ENCODE assay signal across 1 cellular context in the genomic region with DNA sequence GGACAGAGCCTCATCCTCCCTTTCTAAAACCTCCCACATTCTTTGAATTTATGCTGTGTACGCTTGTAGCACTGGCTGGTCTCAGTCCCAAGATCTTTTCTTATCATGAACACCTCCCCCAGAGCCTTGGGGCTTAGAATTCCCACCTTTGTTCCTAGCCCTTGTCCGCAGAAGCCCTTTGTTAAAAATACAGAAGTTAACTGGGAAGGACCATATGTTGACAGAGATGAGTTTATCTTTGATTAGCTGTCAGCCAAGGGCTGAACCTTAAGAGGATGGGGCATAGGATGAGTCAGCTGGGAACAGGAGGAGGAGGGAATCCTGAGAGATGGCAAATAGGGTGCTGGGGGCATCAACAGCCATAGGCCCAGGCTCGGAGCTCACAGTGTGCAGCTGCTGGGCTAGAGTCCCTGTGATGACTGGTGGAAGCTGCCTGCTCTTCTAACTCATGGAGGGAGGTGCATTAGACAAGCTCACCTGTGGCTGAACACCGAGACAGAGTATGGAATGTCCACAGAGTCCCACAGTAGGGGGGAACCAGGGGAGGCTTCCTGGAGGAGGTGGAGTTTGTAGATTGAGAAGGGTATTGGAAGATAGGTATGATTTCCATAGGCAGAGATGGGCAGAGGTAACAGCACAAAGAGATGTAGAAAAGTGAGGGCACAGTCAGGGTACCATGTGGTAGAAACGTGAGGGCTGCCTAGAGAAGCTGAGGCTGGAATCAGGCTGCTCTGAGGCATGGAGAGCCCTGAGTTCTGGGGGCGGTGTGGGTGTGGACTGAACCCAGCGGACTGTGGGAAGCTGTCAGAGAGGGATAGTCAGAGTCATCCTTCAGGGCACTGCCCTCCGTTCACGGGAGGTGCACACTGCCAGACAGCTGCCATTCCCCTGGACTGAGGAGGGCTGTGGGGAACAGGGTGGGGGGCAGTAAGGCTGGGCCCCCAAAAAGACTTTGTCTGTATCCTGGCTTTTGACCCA.
TF ChIP-seq lines count a peak whose summit lies in the region.

No MANE protein-coding gene starts in this region.

TF ChIP-seq in K562, 482 proteins besides CTCF, POLR2A, EP300 and RAD21 (continues in another document):
- TF ChIP-seq ZNF174 (CRISPR knock-in tag; IDR thresholded peaks at IDR 0.05) (no peak), RCOR1 (IDR thresholded peaks at IDR 0.05; ENCODE audit: borderline replicate concordance in 1 of 2, low read depth in 2 of 2, low read length in 2 of 2) (peak; percentile 26 to 88; a peak in 3 of 4 replicates), CBFA2T2 (conservative IDR thresholded peaks at IDR 0.05) (peak; percentile 34), DPF2 (IDR thresholded peaks at IDR 0.05) (peak; percentile 72), CBFA2T3 (IDR thresholded peaks at IDR 0.05) (peak; percentile 69), NCOR1 (IDR thresholded peaks at IDR 0.05) (peak; percentile 45), ZNF766 (CRISPR knock-in tag; conservative IDR thresholded peaks at IDR 0.05) (peak; percentile 42; the same call in 1 of the 2 replicates), RFX5 (IDR thresholded peaks at IDR 0.05; ENCODE audit: low read depth, low read length) (no peak), HDAC2 (IDR thresholded peaks at IDR 0.05) (peak; percentile 55; the same call in 1 of the 2 replicates), LCOR (CRISPR knock-in tag; IDR thresholded peaks at IDR 0.05) (peak; percentile 35; the same call in 1 of the 2 replicates), TAL1 (IDR thresholded peaks at IDR 0.05) (peak; percentile 13; the same call in 1 of the 2 replicates), C11orf30 (IDR thresholded peaks at IDR 0.05; ENCODE audit: low read depth) (peak; percentile 64), RBM22 (IDR thresholded peaks at IDR 0.05; ENCODE audit: low read depth, low read length, poor library complexity, severe bottlenecking) (no peak), ZFP36 (IDR thresholded peaks at IDR 0.05; ENCODE audit: low read depth, low read length, partially characterized antibody) (peak; percentile 96), JUNB (CRISPR knock-in tag; conservative IDR thresholded peaks at IDR 0.05) (peak; percentile 30; the same call in 1 of the 2 replicates), MAFK (IDR thresholded peaks at IDR 0.05; ENCODE audit: low read length) (peak; percentile 24; the same call in 1 of the 2 replicates), FOXA3 (CRISPR knock-in tag; conservative IDR thresholded peaks at IDR 0.05 in 1 of 2, IDR thresholded peaks at IDR 0.05 in 1 of 2) (peak in 1 of 2 experiments; percentile 70; a peak in 2 of 4 replicates), KDM1A (IDR thresholded peaks at IDR 0.05) (peak; percentile 39 to 57; a peak in 3 of 4 replicates), NFE2 (IDR thresholded peaks at IDR 0.05; ENCODE audit: low read depth) (peak; percentile 69), FOXJ2 (tag; IDR thresholded peaks at IDR 0.05) (no peak), DMBX1 (CRISPR knock-in tag; IDR thresholded peaks at IDR 0.05; ENCODE audit: borderline replicate concordance) (0 out of 2 replicates have a peak, but pooled peaks have one; percentile 56), JUND (IDR thresholded peaks at IDR 0.05; ENCODE audit: borderline replicate concordance, low read depth, low read length) (peak; percentile 90), JUND (tag; IDR thresholded peaks at IDR 0.05; ENCODE audit: borderline replicate concordance, low read depth, low read length) (peak; percentile 89; the same call in 2 of the 3 replicates), SMAD1 (IDR thresholded peaks at IDR 0.05; ENCODE audit: low read depth, low read length, partially characterized antibody) (no peak), MAZ (CRISPR knock-in tag; conservative IDR thresholded peaks at IDR 0.05 in 1 of 2, IDR thresholded peaks at IDR 0.05 in 1 of 2) (0 out of 4 replicates have a peak, but pooled peaks of 1 of the 2 experiments have one; percentile 47), ZNF76 (CRISPR knock-in tag; IDR thresholded peaks at IDR 0.05; ENCODE audit: borderline replicate concordance) (no peak), MEIS2 (IDR thresholded peaks at IDR 0.05; ENCODE audit: partially characterized antibody) (peak; percentile 94), LEF1 (IDR thresholded peaks at IDR 0.05) (peak; percentile 28; the same call in 1 of the 2 replicates), CBX3 (IDR thresholded peaks at IDR 0.05; ENCODE audit: borderline replicate concordance in 1 of 2, low read length in 2 of 2) (no peak), ZNF263 (CRISPR knock-in tag; IDR thresholded peaks at IDR 0.05; ENCODE audit: borderline replicate concordance) (0 out of 2 replicates have a peak, but pooled peaks have one; percentile 1), BCOR (IDR thresholded peaks at IDR 0.05) (peak; percentile 37; the same call in 1 of the 2 replicates), MECOM (CRISPR knock-in tag; IDR thresholded peaks at IDR 0.05) (peak; percentile 98)
- TF ChIP-seq, protein P1, sequence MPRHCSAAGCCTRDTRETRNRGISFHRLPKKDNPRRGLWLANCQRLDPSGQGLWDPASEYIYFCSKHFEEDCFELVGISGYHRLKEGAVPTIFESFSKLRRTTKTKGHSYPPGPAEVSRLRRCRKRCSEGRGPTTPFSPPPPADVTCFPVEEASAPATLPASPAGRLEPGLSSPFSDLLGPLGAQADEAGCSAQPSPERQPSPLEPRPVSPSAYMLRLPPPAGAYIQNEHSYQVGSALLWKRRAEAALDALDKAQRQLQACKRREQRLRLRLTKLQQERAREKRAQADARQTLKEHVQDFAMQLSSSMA (CRISPR knock-in tag; IDR thresholded peaks at IDR 0.05), result no peak
- TF ChIP-seq, protein P2, sequence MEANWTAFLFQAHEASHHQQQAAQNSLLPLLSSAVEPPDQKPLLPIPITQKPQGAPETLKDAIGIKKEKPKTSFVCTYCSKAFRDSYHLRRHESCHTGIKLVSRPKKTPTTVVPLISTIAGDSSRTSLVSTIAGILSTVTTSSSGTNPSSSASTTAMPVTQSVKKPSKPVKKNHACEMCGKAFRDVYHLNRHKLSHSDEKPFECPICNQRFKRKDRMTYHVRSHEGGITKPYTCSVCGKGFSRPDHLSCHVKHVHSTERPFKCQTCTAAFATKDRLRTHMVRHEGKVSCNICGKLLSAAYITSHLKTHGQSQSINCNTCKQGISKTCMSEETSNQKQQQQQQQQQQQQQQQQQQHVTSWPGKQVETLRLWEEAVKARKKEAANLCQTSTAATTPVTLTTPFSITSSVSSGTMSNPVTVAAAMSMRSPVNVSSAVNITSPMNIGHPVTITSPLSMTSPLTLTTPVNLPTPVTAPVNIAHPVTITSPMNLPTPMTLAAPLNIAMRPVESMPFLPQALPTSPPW (CRISPR knock-in tag; IDR thresholded peaks at IDR 0.05), result peak; percentile 60
- TF ChIP-seq, protein P3, sequence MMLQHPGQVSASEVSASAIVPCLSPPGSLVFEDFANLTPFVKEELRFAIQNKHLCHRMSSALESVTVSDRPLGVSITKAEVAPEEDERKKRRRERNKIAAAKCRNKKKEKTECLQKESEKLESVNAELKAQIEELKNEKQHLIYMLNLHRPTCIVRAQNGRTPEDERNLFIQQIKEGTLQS (IDR thresholded peaks at IDR 0.05), result peak; percentile 79
- TF ChIP-seq, protein P3 (CRISPR knock-in tag; conservative IDR thresholded peaks at IDR 0.05), result no peak
- TF ChIP-seq, protein P4, sequence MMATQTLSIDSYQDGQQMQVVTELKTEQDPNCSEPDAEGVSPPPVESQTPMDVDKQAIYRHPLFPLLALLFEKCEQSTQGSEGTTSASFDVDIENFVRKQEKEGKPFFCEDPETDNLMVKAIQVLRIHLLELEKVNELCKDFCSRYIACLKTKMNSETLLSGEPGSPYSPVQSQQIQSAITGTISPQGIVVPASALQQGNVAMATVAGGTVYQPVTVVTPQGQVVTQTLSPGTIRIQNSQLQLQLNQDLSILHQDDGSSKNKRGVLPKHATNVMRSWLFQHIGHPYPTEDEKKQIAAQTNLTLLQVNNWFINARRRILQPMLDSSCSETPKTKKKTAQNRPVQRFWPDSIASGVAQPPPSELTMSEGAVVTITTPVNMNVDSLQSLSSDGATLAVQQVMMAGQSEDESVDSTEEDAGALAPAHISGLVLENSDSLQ (IDR thresholded peaks at IDR 0.05), result peak; percentile 90
- TF ChIP-seq, protein P5, sequence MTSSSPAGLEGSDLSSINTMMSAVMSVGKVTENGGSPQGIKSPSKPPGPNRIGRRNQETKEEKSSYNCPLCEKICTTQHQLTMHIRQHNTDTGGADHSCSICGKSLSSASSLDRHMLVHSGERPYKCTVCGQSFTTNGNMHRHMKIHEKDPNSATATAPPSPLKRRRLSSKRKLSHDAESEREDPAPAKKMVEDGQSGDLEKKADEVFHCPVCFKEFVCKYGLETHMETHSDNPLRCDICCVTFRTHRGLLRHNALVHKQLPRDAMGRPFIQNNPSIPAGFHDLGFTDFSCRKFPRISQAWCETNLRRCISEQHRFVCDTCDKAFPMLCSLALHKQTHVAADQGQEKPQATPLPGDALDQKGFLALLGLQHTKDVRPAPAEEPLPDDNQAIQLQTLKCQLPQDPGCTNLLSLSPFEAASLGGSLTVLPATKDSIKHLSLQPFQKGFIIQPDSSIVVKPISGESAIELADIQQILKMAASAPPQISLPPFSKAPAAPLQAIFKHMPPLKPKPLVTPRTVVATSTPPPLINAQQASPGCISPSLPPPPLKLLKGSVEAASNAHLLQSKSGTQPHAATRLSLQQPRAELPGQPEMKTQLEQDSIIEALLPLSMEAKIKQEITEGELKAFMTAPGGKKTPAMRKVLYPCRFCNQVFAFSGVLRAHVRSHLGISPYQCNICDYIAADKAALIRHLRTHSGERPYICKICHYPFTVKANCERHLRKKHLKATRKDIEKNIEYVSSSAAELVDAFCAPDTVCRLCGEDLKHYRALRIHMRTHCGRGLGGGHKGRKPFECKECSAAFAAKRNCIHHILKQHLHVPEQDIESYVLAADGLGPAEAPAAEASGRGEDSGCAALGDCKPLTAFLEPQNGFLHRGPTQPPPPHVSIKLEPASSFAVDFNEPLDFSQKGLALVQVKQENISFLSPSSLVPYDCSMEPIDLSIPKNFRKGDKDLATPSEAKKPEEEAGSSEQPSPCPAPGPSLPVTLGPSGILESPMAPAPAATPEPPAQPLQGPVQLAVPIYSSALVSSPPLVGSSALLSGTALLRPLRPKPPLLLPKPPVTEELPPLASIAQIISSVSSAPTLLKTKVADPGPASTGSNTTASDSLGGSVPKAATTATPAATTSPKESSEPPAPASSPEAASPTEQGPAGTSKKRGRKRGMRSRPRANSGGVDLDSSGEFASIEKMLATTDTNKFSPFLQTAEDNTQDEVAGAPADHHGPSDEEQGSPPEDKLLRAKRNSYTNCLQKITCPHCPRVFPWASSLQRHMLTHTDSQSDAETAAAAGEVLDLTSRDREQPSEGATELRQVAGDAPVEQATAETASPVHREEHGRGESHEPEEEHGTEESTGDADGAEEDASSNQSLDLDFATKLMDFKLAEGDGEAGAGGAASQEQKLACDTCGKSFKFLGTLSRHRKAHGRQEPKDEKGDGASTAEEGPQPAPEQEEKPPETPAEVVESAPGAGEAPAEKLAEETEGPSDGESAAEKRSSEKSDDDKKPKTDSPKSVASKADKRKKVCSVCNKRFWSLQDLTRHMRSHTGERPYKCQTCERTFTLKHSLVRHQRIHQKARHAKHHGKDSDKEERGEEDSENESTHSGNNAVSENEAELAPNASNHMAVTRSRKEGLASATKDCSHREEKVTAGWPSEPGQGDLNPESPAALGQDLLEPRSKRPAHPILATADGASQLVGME (CRISPR knock-in tag; IDR thresholded peaks at IDR 0.05), result peak; percentile 93
- TF ChIP-seq, protein P6, sequence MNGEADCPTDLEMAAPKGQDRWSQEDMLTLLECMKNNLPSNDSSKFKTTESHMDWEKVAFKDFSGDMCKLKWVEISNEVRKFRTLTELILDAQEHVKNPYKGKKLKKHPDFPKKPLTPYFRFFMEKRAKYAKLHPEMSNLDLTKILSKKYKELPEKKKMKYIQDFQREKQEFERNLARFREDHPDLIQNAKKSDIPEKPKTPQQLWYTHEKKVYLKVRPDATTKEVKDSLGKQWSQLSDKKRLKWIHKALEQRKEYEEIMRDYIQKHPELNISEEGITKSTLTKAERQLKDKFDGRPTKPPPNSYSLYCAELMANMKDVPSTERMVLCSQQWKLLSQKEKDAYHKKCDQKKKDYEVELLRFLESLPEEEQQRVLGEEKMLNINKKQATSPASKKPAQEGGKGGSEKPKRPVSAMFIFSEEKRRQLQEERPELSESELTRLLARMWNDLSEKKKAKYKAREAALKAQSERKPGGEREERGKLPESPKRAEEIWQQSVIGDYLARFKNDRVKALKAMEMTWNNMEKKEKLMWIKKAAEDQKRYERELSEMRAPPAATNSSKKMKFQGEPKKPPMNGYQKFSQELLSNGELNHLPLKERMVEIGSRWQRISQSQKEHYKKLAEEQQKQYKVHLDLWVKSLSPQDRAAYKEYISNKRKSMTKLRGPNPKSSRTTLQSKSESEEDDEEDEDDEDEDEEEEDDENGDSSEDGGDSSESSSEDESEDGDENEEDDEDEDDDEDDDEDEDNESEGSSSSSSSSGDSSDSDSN (IDR thresholded peaks at IDR 0.05; ENCODE audit: borderline replicate concordance in 1 of 2, low read depth in 2 of 2, low read length in 2 of 2), result 0 out of 4 replicates have a peak, but pooled peaks of 1 of the 2 experiments have one; percentile 30
- TF ChIP-seq, protein P7, sequence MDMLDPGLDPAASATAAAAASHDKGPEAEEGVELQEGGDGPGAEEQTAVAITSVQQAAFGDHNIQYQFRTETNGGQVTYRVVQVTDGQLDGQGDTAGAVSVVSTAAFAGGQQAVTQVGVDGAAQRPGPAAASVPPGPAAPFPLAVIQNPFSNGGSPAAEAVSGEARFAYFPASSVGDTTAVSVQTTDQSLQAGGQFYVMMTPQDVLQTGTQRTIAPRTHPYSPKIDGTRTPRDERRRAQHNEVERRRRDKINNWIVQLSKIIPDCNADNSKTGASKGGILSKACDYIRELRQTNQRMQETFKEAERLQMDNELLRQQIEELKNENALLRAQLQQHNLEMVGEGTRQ (CRISPR knock-in tag; IDR thresholded peaks at IDR 0.05), result no peak
- TF ChIP-seq, protein P8, sequence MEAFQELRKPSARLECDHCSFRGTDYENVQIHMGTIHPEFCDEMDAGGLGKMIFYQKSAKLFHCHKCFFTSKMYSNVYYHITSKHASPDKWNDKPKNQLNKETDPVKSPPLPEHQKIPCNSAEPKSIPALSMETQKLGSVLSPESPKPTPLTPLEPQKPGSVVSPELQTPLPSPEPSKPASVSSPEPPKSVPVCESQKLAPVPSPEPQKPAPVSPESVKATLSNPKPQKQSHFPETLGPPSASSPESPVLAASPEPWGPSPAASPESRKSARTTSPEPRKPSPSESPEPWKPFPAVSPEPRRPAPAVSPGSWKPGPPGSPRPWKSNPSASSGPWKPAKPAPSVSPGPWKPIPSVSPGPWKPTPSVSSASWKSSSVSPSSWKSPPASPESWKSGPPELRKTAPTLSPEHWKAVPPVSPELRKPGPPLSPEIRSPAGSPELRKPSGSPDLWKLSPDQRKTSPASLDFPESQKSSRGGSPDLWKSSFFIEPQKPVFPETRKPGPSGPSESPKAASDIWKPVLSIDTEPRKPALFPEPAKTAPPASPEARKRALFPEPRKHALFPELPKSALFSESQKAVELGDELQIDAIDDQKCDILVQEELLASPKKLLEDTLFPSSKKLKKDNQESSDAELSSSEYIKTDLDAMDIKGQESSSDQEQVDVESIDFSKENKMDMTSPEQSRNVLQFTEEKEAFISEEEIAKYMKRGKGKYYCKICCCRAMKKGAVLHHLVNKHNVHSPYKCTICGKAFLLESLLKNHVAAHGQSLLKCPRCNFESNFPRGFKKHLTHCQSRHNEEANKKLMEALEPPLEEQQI (IDR thresholded peaks at IDR 0.05), result no peak
